15 cellular contexts compared by ENCODE assay signal in genomic region chr5:2642684-2643325, GRCh38.
A peak's percentile ranks its signal among the peaks of the same experiment; 100 is the strongest.
DNase-seq lines count a peak whose midpoint lies in the region; TF ChIP-seq lines count a peak whose summit lies in the region.
"Had no signal": no experiment of that assay in that cellular context is flagged by ENCODE, and none has a peak within 500 bp of the region (broad histone marks: within the 10 kb centered on the region; RNA-seq: fewer than 3 reads in every experiment).

No MANE protein-coding gene starts in this region.

- DNase-seq in Caki2 (ENCODE audit: low read depth) (peak; percentile 16), NCI-H526 treated with DMSO at 0.1 percent for 48 hours (lab: John Stamatoyannopoulos, UW) (peak; percentile 31), astrocyte of the cerebellum (ENCODE audit: low read depth) (peak; percentile 69), retina (peak; percentile 88), activated gamma-delta T cell treated with Interleukin-2 at 50 U/mL for 16 hours (no peak), iPS-NIHi7 (ENCODE audit: extremely low spot score) (no peak)
- no peak for DNase-seq in activated naive CD4-positive, alpha-beta T cell treated with anti-CD3 and anti-CD28 coated beads for 36 hours
- DNase-seq: BE2C; Calu3; CD8-positive, alpha-beta memory T cell; DMS 273 treated with DMSO at 0.1 percent for 48 hours; EL; GOT3; H9; IMR-90 had no signal

- TF ChIP-seq CTCF in astrocyte of the cerebellum (IDR thresholded peaks at IDR 0.05; ENCODE audit: low read depth, low read length, missing control alignments) = no peak

- intact Hi-C loops in activated naive CD4-positive, alpha-beta T cell treated with anti-CD3 and anti-CD28 coated beads for 36 hours (cut with micrococcal nuclease) = no loop called here

- H3K4me3 ChIP-seq in astrocyte of the cerebellum (ENCODE audit: low read depth, low read length) = no peak overlapping the region

- H3K9me3 Mint-ChIP-seq in activated naive CD4-positive, alpha-beta T cell treated with anti-CD3 and anti-CD28 coated beads for 36 hours = no peaks in the 10 kb centered on the region
- H3K9me3 Mint-ChIP-seq: H9 had no signal

- no peaks in the 10 kb centered on the region for H3K4me1 Mint-ChIP-seq in activated naive CD4-positive, alpha-beta T cell treated with anti-CD3 and anti-CD28 coated beads for 36 hours (ENCODE audit: low read depth)
- H3K4me1 Mint-ChIP-seq: CD8-positive, alpha-beta memory T cell had no signal

- H3K36me3 Mint-ChIP-seq in activated naive CD4-positive, alpha-beta T cell treated with anti-CD3 and anti-CD28 coated beads for 36 hours (ENCODE audit: low read depth) = no peaks in the 10 kb centered on the region
- H3K36me3 Mint-ChIP-seq: CD8-positive, alpha-beta memory T cell had no signal

- no peaks in the 10 kb centered on the region for H3K27me3 Mint-ChIP-seq in activated naive CD4-positive, alpha-beta T cell treated with anti-CD3 and anti-CD28 coated beads for 36 hours (ENCODE audit: low read depth)
- H3K27me3 Mint-ChIP-seq: CD8-positive, alpha-beta memory T cell had no signal

- H3K4me3 Mint-ChIP-seq in activated naive CD4-positive, alpha-beta T cell treated with anti-CD3 and anti-CD28 coated beads for 36 hours = no peak overlapping the region
- H3K4me3 Mint-ChIP-seq: CD8-positive, alpha-beta memory T cell; H9 had no signal

- no peak overlapping the region for H3K27ac Mint-ChIP-seq in activated naive CD4-positive, alpha-beta T cell treated with anti-CD3 and anti-CD28 coated beads for 36 hours
- H3K27ac Mint-ChIP-seq: H9 had no signal

- in situ Hi-C loops in Caki2 (cut with HindIII; ENCODE audit: low pct_unique_long_range_greater_than_20kb, low sequenced_read_pairs) = no loop called here
- in situ Hi-C loops in astrocyte of the cerebellum (cut with HindIII; ENCODE audit: low sequenced_read_pairs) = no loop called here

- CTCF ChIA-PET in activated naive CD4-positive, alpha-beta T cell treated with anti-CD3 and anti-CD28 coated beads for 36 hours (lab: Charles Lee) = interaction anchor here (0.9 kb wide), 1 partner anchor 12 kb away, joined by 4 read pairs; no protein-coding TSS in a partner anchor

Comparison
In these comparisons a context has a peak if more than half of its experiments do, and no peak if none do; other contexts are left out.
1. DNase-seq: peak in Caki2 (single experiment), NCI-H526 treated with DMSO at 0.1 percent for 48 hours (single experiment), astrocyte of the cerebellum (single experiment) and retina (single experiment); none in activated naive CD4-positive, alpha-beta T cell treated with anti-CD3 and anti-CD28 coated beads for 36 hours (single experiment), activated gamma-delta T cell treated with Interleukin-2 at 50 U/mL for 16 hours (single experiment) and iPS-NIHi7 (single experiment).